In genomic region chr18:76482267-76482666, GRCh38 we compare ENCODE assay signal across 18 cellular contexts.
"Had no signal": no experiment of that assay in that cellular context is flagged by ENCODE, and none has a peak within 500 bp of the region (broad histone marks: within the 10 kb centered on the region; RNA-seq: fewer than 3 reads in every experiment).

No MANE protein-coding gene starts in this region.

- H3K4me1 ChIP-seq: foreskin keratinocyte had no signal

- H3K4me3 ChIP-seq: esophagus muscularis mucosa, psoas muscle, thoracic aorta, tibial nerve, vagina had no signal

- H3K27ac ChIP-seq: esophagus muscularis mucosa, foreskin keratinocyte, parathyroid adenoma, thoracic aorta, tibial nerve had no signal

- H3K4me3 Mint-ChIP-seq: dendritic cell treated with granulocyte-macrophage colony-stimulating factor and Interleukin-4, amounts not matched to agents 40 ng/mL and 50 ng/mL, for 4 days; naive thymus-derived CD4-positive, alpha-beta T cell; stimulated activated naive B cell treated with anti-CD40 and anti-IgM and Interleukin-4, amounts not matched to agents 10 μg/mL and 1 μg/mL and 100 μg/mL, for 72 hours; stimulated activated naive CD8-positive, alpha-beta T cell treated with anti-CD3 and anti-CD28 coated beads, Interleukin-15, Interleukin-2, amounts not matched to agents 100 ng/mL and 50 ng/mL, for 24 hours had no signal

- H3K9me3 ChIP-seq: esophagus muscularis mucosa, psoas muscle, thoracic aorta, tibial nerve, vagina had no signal

- H3K27me3 ChIP-seq: esophagus muscularis mucosa, foreskin keratinocyte, tibial nerve, vagina had no signal

- DNase-seq: central memory CD4-positive, alpha-beta T cell; effector memory CD4-positive, alpha-beta T cell; foreskin keratinocyte; mesenchymal stem cell; midbrain; naive thymus-derived CD4-positive, alpha-beta T cell; psoas muscle; right cardiac atrium; stimulated activated CD4-positive, alpha-beta T cell treated with anti-CD3 and anti-CD28 coated beads, Interleukin-15, amount 100 ng/mL, for 24 hours; stimulated activated CD4-positive, alpha-beta T cell treated with anti-CD3 and anti-CD28 coated beads, Interleukin-2, amount 100 ng/mL, for 48 hours; stimulated activated naive B cell treated with anti-CD40 and anti-IgM and Interleukin-4, amounts not matched to agents 10 μg/mL and 1 μg/mL and 100 μg/mL, for 72 hours had no signal

- H3K36me3 ChIP-seq: esophagus muscularis mucosa, thoracic aorta, tibial nerve, vagina had no signal

- H3K27ac Mint-ChIP-seq: dendritic cell treated with granulocyte-macrophage colony-stimulating factor and Interleukin-4, amounts not matched to agents 40 ng/mL and 50 ng/mL, for 4 days; naive thymus-derived CD4-positive, alpha-beta T cell; stimulated activated naive B cell treated with anti-CD40 and anti-IgM and Interleukin-4, amounts not matched to agents 10 μg/mL and 1 μg/mL and 100 μg/mL, for 72 hours; stimulated activated naive CD8-positive, alpha-beta T cell treated with anti-CD3 and anti-CD28 coated beads, Interleukin-15, Interleukin-2, amounts not matched to agents 100 ng/mL and 50 ng/mL, for 24 hours had no signal

- ATAC-seq: foreskin keratinocyte; naive thymus-derived CD4-positive, alpha-beta T cell; right cardiac atrium; stimulated activated naive B cell treated with anti-CD40 and anti-IgM and Interleukin-4, amounts not matched to agents 10 μg/mL and 1 μg/mL and 100 μg/mL, for 72 hours had no signal

- H3K27me3 Mint-ChIP-seq: dendritic cell treated with granulocyte-macrophage colony-stimulating factor and Interleukin-4, amounts not matched to agents 40 ng/mL and 50 ng/mL, for 4 days; stimulated activated naive B cell treated with anti-CD40 and anti-IgM and Interleukin-4, amounts not matched to agents 10 μg/mL and 1 μg/mL and 100 μg/mL, for 72 hours; stimulated activated naive CD8-positive, alpha-beta T cell treated with anti-CD3 and anti-CD28 coated beads, Interleukin-15, Interleukin-2, amounts not matched to agents 100 ng/mL and 50 ng/mL, for 24 hours had no signal

- H3K9me3 Mint-ChIP-seq: dendritic cell treated with granulocyte-macrophage colony-stimulating factor and Interleukin-4, amounts not matched to agents 40 ng/mL and 50 ng/mL, for 4 days; stimulated activated naive B cell treated with anti-CD40 and anti-IgM and Interleukin-4, amounts not matched to agents 10 μg/mL and 1 μg/mL and 100 μg/mL, for 72 hours; stimulated activated naive CD8-positive, alpha-beta T cell treated with anti-CD3 and anti-CD28 coated beads, Interleukin-15, Interleukin-2, amounts not matched to agents 100 ng/mL and 50 ng/mL, for 24 hours had no signal

- H2AFZ ChIP-seq: parathyroid adenoma had no signal
